ENCODE assay signal across 17 cellular contexts in the genomic region with DNA sequence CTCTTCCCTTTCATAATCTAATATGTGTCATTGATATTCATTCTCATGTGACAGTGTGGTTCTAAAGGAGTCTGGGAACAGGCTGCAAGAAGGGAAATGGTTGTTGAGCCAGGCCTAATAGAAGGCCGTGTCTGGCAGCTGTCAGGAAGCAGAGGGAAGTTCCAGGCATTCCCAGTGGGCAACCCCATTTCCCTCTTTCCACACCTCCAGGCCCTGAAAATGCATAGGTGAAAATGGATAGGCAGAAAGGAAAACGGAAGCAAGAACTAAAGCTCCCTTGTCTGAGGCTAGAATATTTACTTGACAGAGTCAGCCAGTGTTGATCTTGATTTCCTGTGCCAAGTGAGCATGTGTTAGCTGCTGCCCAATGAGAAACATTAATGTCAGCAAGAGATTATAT.
DNase-seq lines count a peak whose midpoint lies in the region; FAIRE-seq and TF ChIP-seq lines count a peak whose summit lies in the region.
"Had no signal": no experiment of that assay in that cellular context is flagged by ENCODE, and none has a peak within 500 bp of the region (broad histone marks: within the 10 kb centered on the region; RNA-seq: fewer than 3 reads in every experiment).

No MANE protein-coding gene starts in this region.

- FAIRE-seq in bronchial epithelial cell (lab: Jason Lieb, UNC) = no peak
- FAIRE-seq: frontal cortex, TTC549 had no signal

- H3K27me3 ChIP-seq in bronchial epithelial cell (ENCODE audit: control insufficient read depth, insufficient read depth, low read length) = no peaks in the 10 kb centered on the region
- H3K27me3 ChIP-seq: upper lobe of left lung had no signal

- no peak overlapping the region for H3K4me3 ChIP-seq in bronchial epithelial cell (ENCODE audit: low read depth, low read length)
- H3K4me3 ChIP-seq: PC-9, upper lobe of left lung had no signal

- H3K36me3 ChIP-seq in bronchial epithelial cell (ENCODE audit: control insufficient read depth, insufficient read depth, low read length) = no peaks in the 10 kb centered on the region
- H3K36me3 ChIP-seq: upper lobe of left lung had no signal

- DNase-seq in HT1080 (ENCODE audit: low read depth) = peak; percentile 38
- DNase-seq in NCI-H2029 (lab: John Stamatoyannopoulos, UW) = peak; percentile 60
- DNase-seq in bronchial epithelial cell (ENCODE audit: low read depth) = peak; percentile 10
- DNase-seq in lung microvascular endothelial cell (ENCODE audit: low read depth in 2 of 2) = peak; percentile 49 to 63
- DNase-seq in HCEC 1CT = no peak
- no peak for DNase-seq in stimulated activated CD4-positive, alpha-beta T cell treated with anti-CD3 and anti-CD28 coated beads, Interleukin-2, amount 100 ng/mL, for 24 hours
- no peak for DNase-seq in GM19240 (ENCODE audit: insufficient read length, low spot score)
- no peak for DNase-seq in C1 segment of cervical spinal cord (lab: John Stamatoyannopoulos, UW)
- DNase-seq: activated CD8-positive, alpha-beta T cell treated with anti-CD3 and anti-CD28 coated beads for 36 hours; caudate nucleus; NCI-H1436 treated with DMSO at 0.1 percent for 48 hours; NCI-H524 treated with DMSO at 0.1 percent for 48 hours; PC-9; stimulated activated naive CD4-positive, alpha-beta T cell treated with Interleukin-2 at 50 U/mL for 16 hours; upper lobe of left lung had no signal

- no peak for TF ChIP-seq CTCF in bronchial epithelial cell (IDR thresholded peaks at IDR 0.05; ENCODE audit: insufficient read depth, low read length, severe bottlenecking)

Comparison
In these comparisons a context has a peak if more than half of its experiments do, and no peak if none do; other contexts are left out.
1. DNase-seq: peak in HT1080 (single experiment), NCI-H2029 (single experiment), bronchial epithelial cell (single experiment) and lung microvascular endothelial cell (2 of 2); none in HCEC 1CT (single experiment), stimulated activated CD4-positive, alpha-beta T cell treated with anti-CD3 and anti-CD28 coated beads, Interleukin-2, amount 100 ng/mL, for 24 hours (0 of 2), GM19240 (single experiment) and C1 segment of cervical spinal cord (0 of 14).